In genomic region chrX:13669246-13669689, GRCh38 we compare ENCODE assay signal across 8 cellular contexts. TPM values are rescaled to one million over a fixed set of nuclear protein-coding genes. Genes with fewer than 3 reads are reported as not detected.
DNase-seq lines count a peak whose midpoint lies in the region; FAIRE-seq and TF ChIP-seq lines count a peak whose summit lies in the region.

No MANE protein-coding gene starts in this region.

- peak; percentile 50 for FAIRE-seq in H54 (lab: Jason Lieb, UNC)

- H3K4me3 ChIP-seq in esophagus muscularis mucosa (peak overlapping the region in 2 of 4 donors; percentile 8 to 12), prostate gland (no peak overlapping the region), HAP-1 (no peak overlapping the region)

- no peak for TF ChIP-seq POLR2A in H54 (IDR thresholded peaks at IDR 0.05; ENCODE audit: low read depth, low read length)
- no peak for TF ChIP-seq POLR2A in esophagus muscularis mucosa (IDR thresholded peaks at IDR 0.05; ENCODE audit: low read depth)
- no peak for TF ChIP-seq POLR2A in prostate gland (IDR thresholded peaks at IDR 0.05)

- CTCF ChIA-PET in GM10248 (lab: Yijun Ruan, JAX) = interaction anchor here (0.6 to 2.2 kb wide), 4 partner anchors 12 to 360 kb away, joined by 3 to 7 read pairs (median 4); no protein-coding TSS in a partner anchor

- in situ Hi-C loops in HAP-1 (cut with MboI; ENCODE audit: low sequenced_read_pairs) = no loop called here

- WGBS in esophagus muscularis mucosa = 38% methylated on average over 8 of the region's 8 CpGs
- WGBS in prostate gland = 7% methylated on average over 8 of the region's 8 CpGs

- TF ChIP-seq EP300 in esophagus muscularis mucosa (IDR thresholded peaks at IDR 0.05) = no peak

- DNase-seq in GM10248 (ENCODE audit: extremely low spot score) (peak; percentile 48), H54 (ENCODE audit: insufficient read length, low spot score) (peak; percentile 6), M059J (ENCODE audit: low read depth) (peak; percentile 98), esophagus muscularis mucosa (ENCODE audit: extremely low spot score) (no peak), prostate gland (ENCODE audit: low spot score) (peak; percentile 80), NCI-H82 (lab: John Stamatoyannopoulos, UW) (no peak), HAP-1 (ENCODE audit: low spot score in 2 of 2) (no peak)
- peak; percentile 45 for DNase-seq in activated CD4-positive, alpha-beta T cell treated with anti-CD3 and anti-CD28 coated beads, Interleukin-2, amount 50 U/mL, for 1 hour

- peaks cover 8 to 21% (median 17%) of the 10 kb centered on the region in 4 donors for H3K4me1 ChIP-seq in esophagus muscularis mucosa
- H3K4me1 ChIP-seq in prostate gland (replicated peaks) = no peaks in the 10 kb centered on the region
- no peaks in the 10 kb centered on the region for H3K4me1 ChIP-seq in HAP-1

- no peaks in the 10 kb centered on the region for H3K9me3 ChIP-seq in esophagus muscularis mucosa
- H3K9me3 ChIP-seq in prostate gland = no peaks in the 10 kb centered on the region
- no peaks in the 10 kb centered on the region for H3K9me3 ChIP-seq in HAP-1

- TF ChIP-seq CTCF in GM10248 (IDR thresholded peaks at IDR 0.05; ENCODE audit: control extremely low read depth, extremely low read depth, low read depth, missing control alignments) (no peak), esophagus muscularis mucosa (IDR thresholded peaks at IDR 0.05) (no peak), prostate gland (IDR thresholded peaks at IDR 0.05) (no peak)

- peak overlapping the region; percentile 34 to 67 (median 45) for H3K27ac ChIP-seq in esophagus muscularis mucosa (replicated peaks in 1 of 4)
- peak overlapping the region; percentile 61 to 64 for H3K27ac ChIP-seq in prostate gland

- POLR2A ChIA-PET in GM10248 (lab: Yijun Ruan, JAX) = interaction anchor here (0.8 to 1.4 kb wide), 5 partner anchors 16 to 74 kb away, joined by 3 to 8 read pairs (median 3); partner anchors contain the start of genes OFD1 and TRAPPC2

- no peaks in the 10 kb centered on the region for H3K36me3 ChIP-seq in esophagus muscularis mucosa
- H3K36me3 ChIP-seq in prostate gland = no peaks in the 10 kb centered on the region
- H3K36me3 ChIP-seq in HAP-1 (replicated peaks) = no peaks in the 10 kb centered on the region

- H3K27me3 ChIP-seq in esophagus muscularis mucosa (no peaks in the 10 kb centered on the region), prostate gland (replicated peaks; ENCODE audit: insufficient read depth) (no peaks in the 10 kb centered on the region), HAP-1 (ENCODE audit: low read depth) (no peaks in the 10 kb centered on the region)

- intact Hi-C loops in esophagus muscularis mucosa (cut with DNase I) (no loop called here), prostate gland (cut with DNase I) (loop anchor here (5.0 kb wide), 1 partner anchor 358 kb away; the partner anchor contains the start of gene GEMIN8)

RNA-seq across cellular contexts. Expression of gene TCEANC, which starts 16.3 kb away (rescaled TPM):
- 1.4 and 5.1 TPM in 2 replicates for total RNA-seq in M059J (2014; rRNA removed; shearing (Covaris generic))
- 1 to 10 TPM; 3.5 to 7.1 (median 4.0) TPM for total RNA-seq in esophagus muscularis mucosa
- total RNA-seq in prostate gland = 1 to 10 TPM; 3.1 to 4.9 TPM

RNA-seq across cellular contexts. Expression of gene RAB9A, which starts 19.7 kb away (rescaled TPM):
- 37.4 and 38.9 TPM in 2 replicates for total RNA-seq in M059J (2014; rRNA removed; shearing (Covaris generic))
- total RNA-seq in esophagus muscularis mucosa (10 to 100 TPM; 20.8 to 33.1 (median 25.4) TPM), prostate gland (10 to 100 TPM; 27.3 to 37.7 TPM)

Comparison
In these comparisons a context has a peak if more than half of its experiments do, and no peak if none do; other contexts are left out.
1. DNase-seq: peak in GM10248 (single experiment), H54 (single experiment), M059J (single experiment), activated CD4-positive, alpha-beta T cell treated with anti-CD3 and anti-CD28 coated beads, Interleukin-2, amount 50 U/mL, for 1 hour (single experiment) and prostate gland (single experiment); none in esophagus muscularis mucosa (single experiment), NCI-H82 (single experiment) and HAP-1 (0 of 2).